ENCODE assay signal across 16 cellular contexts in the genomic region with DNA sequence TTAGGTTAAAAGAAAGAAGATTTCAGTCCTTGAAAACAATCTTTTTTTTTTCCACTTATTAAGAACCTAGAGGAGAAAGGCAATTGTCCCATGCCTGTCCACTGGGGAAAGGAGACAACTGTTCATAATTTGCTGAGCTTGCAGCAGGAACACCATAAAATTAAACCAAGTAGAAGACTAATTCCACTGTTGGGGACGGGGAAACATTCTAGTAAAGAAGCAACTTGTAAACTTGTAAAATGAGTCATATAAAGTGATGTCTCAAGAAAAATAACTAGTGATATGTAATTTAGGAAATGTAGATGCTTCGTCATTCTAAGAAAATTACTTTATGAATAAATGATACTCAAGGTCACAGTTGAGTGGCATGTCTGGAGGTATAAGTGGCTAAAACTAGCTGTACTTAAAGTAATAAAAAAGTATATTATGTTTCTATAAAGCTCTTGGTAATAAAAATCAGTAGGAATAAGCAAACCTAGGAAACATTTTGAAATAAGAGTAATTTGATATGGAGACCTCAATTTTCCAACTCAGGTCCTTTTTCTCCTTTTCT.
"Had no signal": no experiment of that assay in that cellular context is flagged by ENCODE, and none has a peak within 500 bp of the region (broad histone marks: within the 10 kb centered on the region; RNA-seq: fewer than 3 reads in every experiment).

No MANE protein-coding gene starts in this region.

- H3K4me1 Mint-ChIP-seq: activated CD4-positive, alpha-beta T cell treated with anti-CD3 and anti-CD28 coated beads for 36 hours; activated naive CD8-positive, alpha-beta T cell treated with anti-CD3 and anti-CD28 coated beads, Interleukin-2, amount 10 ng/mL, durations not matched to agents 7 days and 5 days; memory B cell had no signal

- H3K4me1 ChIP-seq: colonic mucosa, heart left ventricle, left lung, stomach had no signal

- DNase-seq: activated CD4-positive, alpha-beta T cell treated with anti-CD3 and anti-CD28 coated beads for 36 hours; activated CD8-positive, alpha-beta memory T cell treated with anti-CD3 and anti-CD28 coated beads, Interleukin-2, amount 50 U/mL, for 4 hours; activated CD8-positive, alpha-beta T cell treated with anti-CD3 and anti-CD28 coated beads for 36 hours; activated naive CD8-positive, alpha-beta T cell treated with anti-CD3 and anti-CD28 coated beads, Interleukin-2, amount 10 ng/mL, durations not matched to agents 7 days and 5 days; colonic mucosa; heart left ventricle; islet precursor cell; left lung; stimulated activated CD4-positive, alpha-beta T cell treated with anti-CD3 and anti-CD28 coated beads, Interleukin-4, amount 100 ng/mL, for 4 hours; stomach had no signal

- H3K9ac ChIP-seq: parathyroid adenoma had no signal

- H3K27ac ChIP-seq: cardiac muscle cell, colonic mucosa, heart left ventricle, left lung, parathyroid adenoma, stomach, thoracic aorta, VCaP had no signal

- H3K36me3 ChIP-seq: cardiac muscle cell, colonic mucosa, heart left ventricle, left lung, stomach, thoracic aorta had no signal

- H3K4me3 Mint-ChIP-seq: activated CD4-positive, alpha-beta T cell treated with anti-CD3 and anti-CD28 coated beads for 36 hours; activated CD8-positive, alpha-beta T cell treated with anti-CD3 and anti-CD28 coated beads for 36 hours; activated naive CD8-positive, alpha-beta T cell treated with anti-CD3 and anti-CD28 coated beads, Interleukin-2, amount 10 ng/mL, durations not matched to agents 7 days and 5 days; memory B cell had no signal

- H3K79me2 ChIP-seq: parathyroid adenoma had no signal

- H3K9me3 ChIP-seq: colonic mucosa, heart left ventricle, left lung, stomach, thoracic aorta had no signal

- FAIRE-seq: endothelial cell of umbilical vein had no signal

- H2AFZ ChIP-seq: parathyroid adenoma had no signal

- H3K27ac Mint-ChIP-seq: activated CD4-positive, alpha-beta T cell treated with anti-CD3 and anti-CD28 coated beads for 36 hours; activated CD8-positive, alpha-beta T cell treated with anti-CD3 and anti-CD28 coated beads for 36 hours; activated naive CD8-positive, alpha-beta T cell treated with anti-CD3 and anti-CD28 coated beads, Interleukin-2, amount 10 ng/mL, durations not matched to agents 7 days and 5 days; memory B cell had no signal

- ATAC-seq: activated CD4-positive, alpha-beta T cell treated with anti-CD3 and anti-CD28 coated beads for 36 hours; activated CD8-positive, alpha-beta T cell treated with anti-CD3 and anti-CD28 coated beads for 36 hours; heart left ventricle; left lung had no signal

- H3K27me3 ChIP-seq: cardiac muscle cell, colonic mucosa, left lung, stomach had no signal

- H3K27me3 Mint-ChIP-seq: activated CD4-positive, alpha-beta T cell treated with anti-CD3 and anti-CD28 coated beads for 36 hours; activated CD8-positive, alpha-beta T cell treated with anti-CD3 and anti-CD28 coated beads for 36 hours had no signal

- H3K9me3 Mint-ChIP-seq: activated CD8-positive, alpha-beta T cell treated with anti-CD3 and anti-CD28 coated beads for 36 hours; activated naive CD8-positive, alpha-beta T cell treated with anti-CD3 and anti-CD28 coated beads, Interleukin-2, amount 10 ng/mL, durations not matched to agents 7 days and 5 days; memory B cell had no signal

- H3K4me3 ChIP-seq: cardiac muscle cell, colonic mucosa, heart left ventricle, left lung, stomach, thoracic aorta had no signal

- H3K36me3 Mint-ChIP-seq: activated naive CD8-positive, alpha-beta T cell treated with anti-CD3 and anti-CD28 coated beads, Interleukin-2, amount 10 ng/mL, durations not matched to agents 7 days and 5 days; memory B cell had no signal
